ENCODE assay signal across 8 cellular contexts in the genomic region with DNA sequence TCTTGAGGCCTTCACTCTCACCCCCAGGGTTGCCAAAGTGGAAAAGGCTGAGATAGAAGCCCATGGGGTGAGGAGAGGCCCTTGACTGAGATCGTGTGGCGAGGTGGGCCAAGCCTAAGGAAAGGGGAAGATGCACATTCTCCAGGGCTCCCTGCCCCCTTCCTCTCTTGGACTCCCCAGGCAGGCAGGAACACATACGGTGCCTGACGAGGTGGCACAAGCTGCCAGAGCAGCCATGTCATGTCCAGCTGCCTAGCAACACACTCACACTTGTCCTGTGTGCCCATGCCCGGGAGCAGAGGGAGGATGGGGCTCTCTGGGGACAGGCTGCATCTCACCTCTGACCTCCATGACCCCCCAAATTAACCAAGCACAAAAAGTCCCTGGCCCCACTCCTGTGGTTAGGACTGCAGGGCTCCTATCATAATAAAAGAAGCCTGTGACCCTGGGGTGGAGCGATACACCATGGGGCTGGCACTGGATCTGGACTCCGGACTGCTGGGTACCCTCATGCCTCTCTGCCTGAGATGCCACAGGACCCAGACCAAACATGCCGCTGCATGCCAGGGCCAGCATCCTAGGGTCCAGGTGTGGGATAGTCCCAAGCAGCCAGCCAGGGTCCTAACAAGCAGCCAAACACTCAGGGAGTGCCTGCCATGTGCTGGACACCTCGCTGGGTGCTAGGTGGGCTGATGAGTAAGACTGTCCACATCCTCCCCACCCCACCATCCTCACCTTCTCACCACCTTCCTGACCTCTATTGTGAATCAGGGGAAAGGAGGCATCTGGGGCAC. TPM values are rescaled to one million over a fixed set of nuclear protein-coding genes. Genes with fewer than 3 reads are reported as not detected.
DNase-seq lines count a peak whose midpoint lies in the region; ATAC-seq and TF ChIP-seq lines count a peak whose summit lies in the region.

No MANE protein-coding gene starts in this region.

- H3K27me3 ChIP-seq in gastroesophageal sphincter (no peaks in the 10 kb centered on the region), stomach smooth muscle (ENCODE audit: control insufficient read depth in 1 of 2, insufficient read depth in 2 of 2, low read length in 2 of 2) (no peaks in the 10 kb centered on the region)

- CTCF ChIA-PET in activated CD4-positive, alpha-beta memory T cell treated with anti-CD3 and anti-CD28 coated beads for 36 hours (lab: Charles Lee): interaction anchor here (1.2 to 2.2 kb wide), 8 partner anchors 7 to 344 kb away, joined by 3 to 21 read pairs (median 5); no protein-coding TSS in a partner anchor

- H3K9me3 Mint-ChIP-seq in T-helper 1 cell treated with Interleukin-12 subunit alpha and Interleukin-12 subunit beta and Interleukin-4 antibody, amounts not matched to agents 30 μg/mL and 1 μg/mL, for 36 hours: no peaks in the 10 kb centered on the region
- H3K9me3 Mint-ChIP-seq in activated CD4-positive, alpha-beta memory T cell treated with anti-CD3 and anti-CD28 coated beads for 36 hours: no peaks in the 10 kb centered on the region

- no peaks in the 10 kb centered on the region for H3K9me3 ChIP-seq in gastroesophageal sphincter
- no peaks in the 10 kb centered on the region for H3K9me3 ChIP-seq in stomach smooth muscle (ENCODE audit: control insufficient read depth in 2 of 2, low read length in 2 of 2)

- no peak for TF ChIP-seq POLR2A in gastroesophageal sphincter (IDR thresholded peaks at IDR 0.05)

- no peak overlapping the region for H3K27ac Mint-ChIP-seq in T-helper 1 cell treated with Interleukin-12 subunit alpha and Interleukin-12 subunit beta and Interleukin-4 antibody, amounts not matched to agents 30 μg/mL and 1 μg/mL, for 36 hours
- no peak overlapping the region for H3K27ac Mint-ChIP-seq in activated CD4-positive, alpha-beta memory T cell treated with anti-CD3 and anti-CD28 coated beads for 36 hours

- no peak for DNase-seq in T-helper 1 cell
- DNase-seq in activated CD4-positive, alpha-beta memory T cell treated with anti-CD3 and anti-CD28 coated beads for 36 hours: no peak

- H3K4me1 ChIP-seq in gastroesophageal sphincter (peaks cover 0 to 92% (median 56%) of the 10 kb centered on the region in 3 donors), stomach smooth muscle (ENCODE audit: control insufficient read depth, insufficient read depth, low read length) (peaks cover 65% of the 10 kb centered on the region)

- H3K27me3 Mint-ChIP-seq in T-helper 1 cell treated with Interleukin-12 subunit alpha and Interleukin-12 subunit beta and Interleukin-4 antibody, amounts not matched to agents 30 μg/mL and 1 μg/mL, for 36 hours (ENCODE audit: low read depth): no peaks in the 10 kb centered on the region
- H3K27me3 Mint-ChIP-seq in activated CD4-positive, alpha-beta memory T cell treated with anti-CD3 and anti-CD28 coated beads for 36 hours: no peaks in the 10 kb centered on the region

- peaks cover 51% of the 10 kb centered on the region for H3K4me1 Mint-ChIP-seq in T-helper 1 cell treated with Interleukin-12 subunit alpha and Interleukin-12 subunit beta and Interleukin-4 antibody, amounts not matched to agents 30 μg/mL and 1 μg/mL, for 36 hours (ENCODE audit: low read depth)
- H3K4me1 Mint-ChIP-seq in activated CD4-positive, alpha-beta memory T cell treated with anti-CD3 and anti-CD28 coated beads for 36 hours (ENCODE audit: low read depth): peaks cover 59% of the 10 kb centered on the region

- peaks cover 5% of the 10 kb centered on the region for H3K36me3 Mint-ChIP-seq in T-helper 1 cell treated with Interleukin-12 subunit alpha and Interleukin-12 subunit beta and Interleukin-4 antibody, amounts not matched to agents 30 μg/mL and 1 μg/mL, for 36 hours (ENCODE audit: low read depth)
- H3K36me3 Mint-ChIP-seq in activated CD4-positive, alpha-beta memory T cell treated with anti-CD3 and anti-CD28 coated beads for 36 hours: peaks cover 6% of the 10 kb centered on the region

- H3K27ac ChIP-seq in gastroesophageal sphincter (peak overlapping the region in 3 of 4 donors; percentile 89 to 98 (median 90)), stomach smooth muscle (ENCODE audit: low read length) (peak overlapping the region; percentile 64)

- H3K36me3 ChIP-seq in gastroesophageal sphincter: peaks cover 0 to 20% of the 10 kb centered on the region in 2 donors
- peaks cover 6 to 9% of the 10 kb centered on the region in 2 donors for H3K36me3 ChIP-seq in stomach smooth muscle (ENCODE audit: control insufficient read depth in 2 of 2, insufficient read depth in 2 of 2, low read length in 2 of 2)

- TF ChIP-seq EP300 in gastroesophageal sphincter (IDR thresholded peaks at IDR 0.05): no peak

- POLR2A ChIA-PET in activated CD4-positive, alpha-beta memory T cell treated with anti-CD3 and anti-CD28 coated beads for 36 hours (lab: Charles Lee): interaction anchor here (1.0 to 4.1 kb wide), 4 partner anchors 10 to 30 kb away, joined by 3 to 21 read pairs (median 6); a partner anchor contains a TSS

- no peak for TF ChIP-seq CTCF in gastroesophageal sphincter (IDR thresholded peaks at IDR 0.05)

- H3K4me3 Mint-ChIP-seq in T-helper 1 cell treated with Interleukin-12 subunit alpha and Interleukin-12 subunit beta and Interleukin-4 antibody, amounts not matched to agents 30 μg/mL and 1 μg/mL, for 36 hours: peak overlapping the region; percentile 88
- peak overlapping the region; percentile 35 for H3K4me3 Mint-ChIP-seq in activated CD4-positive, alpha-beta memory T cell treated with anti-CD3 and anti-CD28 coated beads for 36 hours

- intact Hi-C loops in activated CD4-positive, alpha-beta memory T cell treated with anti-CD3 and anti-CD28 coated beads for 36 hours (cut with micrococcal nuclease): loop anchor here (10.0 kb wide), 1 partner anchor 348 kb away; a partner anchor contains a TSS

- no CpG with 5 or more reads among the region's 9 CpGs for WGBS in gastroesophageal sphincter (ENCODE audit: low coverage in 1 of 2), 2 donors

- peak overlapping the region in 1 of 2 donors; percentile 31 for H3K9ac ChIP-seq in stomach smooth muscle (ENCODE audit: low read length in 2 of 2)

- no peak for ATAC-seq in gastroesophageal sphincter
- ATAC-seq in GM18511 (IDR thresholded peaks at IDR 0.05; ENCODE audit: unreplicated experiment): no peak
- ATAC-seq in GM19467 (IDR thresholded peaks at IDR 0.05; ENCODE audit: unreplicated experiment): no peak
- no peak for ATAC-seq in HG03571 (IDR thresholded peaks at IDR 0.05; ENCODE audit: unreplicated experiment)

- peak overlapping the region in 1 of 2 donors; percentile 89 for H3K4me3 ChIP-seq in gastroesophageal sphincter
- H3K4me3 ChIP-seq in stomach smooth muscle (ENCODE audit: low read length in 2 of 2): peak overlapping the region in 1 of 2 donors; percentile 15

RNA-seq across cellular contexts. Expression of a gene that starts 2.6 kb away (rescaled TPM):
- 10 to 100 TPM; 51.3 to 54.4 TPM for total RNA-seq in activated CD4-positive, alpha-beta memory T cell treated with anti-CD3 and anti-CD28 coated beads for 36 hours
- total RNA-seq in gastroesophageal sphincter: 10 to 100 TPM; 30.4 to 47.8 (median 35.8) TPM

RNA-seq across cellular contexts. Expression of a gene that starts 6.1 kb away (rescaled TPM):
- total RNA-seq in activated CD4-positive, alpha-beta memory T cell treated with anti-CD3 and anti-CD28 coated beads for 36 hours: 10 to 100 TPM; 14.1 to 15.1 TPM
- total RNA-seq in gastroesophageal sphincter: 10 to 100 TPM in 2 of 4 donors, 1 to 10 TPM in 2; 4.4 to 22.8 (median 10.0) TPM

RNA-seq across cellular contexts. Expression of a gene that starts 18.4 kb away (rescaled TPM):
- 10 to 100 TPM; 54.2 to 55.3 TPM for total RNA-seq in activated CD4-positive, alpha-beta memory T cell treated with anti-CD3 and anti-CD28 coated beads for 36 hours
- 10 to 100 TPM; 41.5 to 57.3 (median 52.1) TPM for total RNA-seq in gastroesophageal sphincter

RNA-seq across cellular contexts. Expression of a gene that starts 20.0 kb away (rescaled TPM):
- 1 to 10 TPM; 8.9 to 9.8 TPM for total RNA-seq in activated CD4-positive, alpha-beta memory T cell treated with anti-CD3 and anti-CD28 coated beads for 36 hours
- total RNA-seq in gastroesophageal sphincter: 10 to 100 TPM in 3 of 4 donors, 1 to 10 TPM in 1; 5.4 to 12.6 (median 11.1) TPM

RNA-seq across cellular contexts. Expression of a gene that starts 35.8 kb away (rescaled TPM):
- total RNA-seq in activated CD4-positive, alpha-beta memory T cell treated with anti-CD3 and anti-CD28 coated beads for 36 hours: 10 to 100 TPM; 21.3 to 22.1 TPM
- total RNA-seq in gastroesophageal sphincter: 100 to 1,000 TPM in 1 of 4 donors, 10 to 100 TPM in 3; 18.1 to 138 (median 39.4) TPM
